In genomic region chr13:44293354-44293753, GRCh38 we compare ENCODE assay signal across 14 cellular contexts.
DNase-seq lines count a peak whose midpoint lies in the region; ATAC-seq and TF ChIP-seq lines count a peak whose summit lies in the region.
"Had no signal": no experiment of that assay in that cellular context is flagged by ENCODE, and none has a peak within 500 bp of the region (broad histone marks: within the 10 kb centered on the region; RNA-seq: fewer than 3 reads in every experiment).

No MANE protein-coding gene starts in this region.

- no peaks in the 10 kb centered on the region for H3K79me1 ChIP-seq in mesenchymal stem cell (replicated peaks; ENCODE audit: low read length, poor library complexity, severe bottlenecking)

- H3K23ac ChIP-seq in mesenchymal stem cell (ENCODE audit: low read length in 2 of 2), result no peak overlapping the region

- H2AFZ ChIP-seq in mesenchymal stem cell (ENCODE audit: low read depth, low read length), result no peak overlapping the region

- H3K27me3 ChIP-seq in heart right ventricle (no peaks in the 10 kb centered on the region), mesenchymal stem cell (ENCODE audit: control insufficient read depth in 1 of 2, insufficient read depth in 1 of 2, low read length in 2 of 2) (peaks cover 9 to 11% of the 10 kb centered on the region in 2 experiments), upper lobe of right lung (no peaks in the 10 kb centered on the region)

- H3K27ac Mint-ChIP-seq in effector memory CD8-positive, alpha-beta T cell, result peak overlapping the region in 1 of 2 donors; percentile 80

- H2BK12ac ChIP-seq in mesenchymal stem cell (ENCODE audit: low read length in 2 of 2), result peak overlapping the region in 1 of 2 experiments; percentile 49

- H3K9me3 ChIP-seq in heart right ventricle (no peaks in the 10 kb centered on the region), mesenchymal stem cell (ENCODE audit: control insufficient read depth, low read length) (peaks cover 11% of the 10 kb centered on the region), upper lobe of right lung (no peaks in the 10 kb centered on the region)

- peaks cover 0 to 38% (median 29%) of the 10 kb centered on the region in 9 donors for H3K4me1 ChIP-seq in heart right ventricle
- no peaks in the 10 kb centered on the region for H3K4me1 ChIP-seq in mesenchymal stem cell (ENCODE audit: control insufficient read depth, insufficient read depth, low read depth, low read length)
- H3K4me1 ChIP-seq in upper lobe of right lung, result peaks cover 12% of the 10 kb centered on the region

- ATAC-seq in heart right ventricle, result no peak
- ATAC-seq in upper lobe of right lung, result peak; percentile 35
- no peak for ATAC-seq in GM19351 (IDR thresholded peaks at IDR 0.05; ENCODE audit: unreplicated experiment)
- ATAC-seq in effector memory CD8-positive, alpha-beta T cell (replicated peaks), result no peak

- no peak overlapping the region for H4K91ac ChIP-seq in mesenchymal stem cell (ENCODE audit: low read length)

- no peak overlapping the region for H2AK5ac ChIP-seq in mesenchymal stem cell (ENCODE audit: low read length, severe bottlenecking)

- peak overlapping the region in 1 of 2 donors; percentile 34 for H3K4me3 Mint-ChIP-seq in effector memory CD8-positive, alpha-beta T cell

- WGBS in heart right ventricle, 2 donors, result 82 to 85% methylated on average over 7 of the region's 7 CpGs
- 92% methylated on average over 7 of the region's 7 CpGs for WGBS in mesenchymal stem cell

- H3K4ac ChIP-seq in mesenchymal stem cell (ENCODE audit: low read depth in 1 of 2, low read length in 2 of 2), result peak overlapping the region in 1 of 2 experiments; percentile 35

- H2BK15ac ChIP-seq in mesenchymal stem cell (ENCODE audit: low read depth, poor library complexity, severe bottlenecking), result no peak overlapping the region

- H3K9me3 Mint-ChIP-seq in effector memory CD8-positive, alpha-beta T cell, result no peaks in the 10 kb centered on the region

- H3K36me3 ChIP-seq in heart right ventricle (no peaks in the 10 kb centered on the region), mesenchymal stem cell (ENCODE audit: control insufficient read depth in 1 of 2, insufficient read depth in 2 of 2, low read depth in 1 of 2, low read length in 2 of 2) (no peaks in the 10 kb centered on the region), upper lobe of right lung (no peaks in the 10 kb centered on the region)

- H3K4me3 ChIP-seq in heart right ventricle, result no peak overlapping the region
- no peak overlapping the region for H3K4me3 ChIP-seq in mesenchymal stem cell (ENCODE audit: insufficient read depth in 1 of 2, low read depth in 1 of 2, low read length in 2 of 2)
- H3K4me3 ChIP-seq in upper lobe of right lung, result no peak overlapping the region
- H3K4me3 ChIP-seq: skin epidermis had no signal

- H2BK5ac ChIP-seq in mesenchymal stem cell (ENCODE audit: low read depth, low read length, poor library complexity, severe bottlenecking), result no peak overlapping the region

- intact Hi-C loops in heart right ventricle (cut with DNase I), result loop anchor here in 1 of 10 donors (10.0 kb wide), 1 partner anchor 239 kb away; no protein-coding TSS in a partner anchor
- intact Hi-C loops in cardiac septum (cut with DNase I), result no loop called here
- intact Hi-C loops in upper lobe of right lung (cut with DNase I), result no loop called here

- H4K8ac ChIP-seq in mesenchymal stem cell (ENCODE audit: low read length), result no peak overlapping the region

- H3K4me2 ChIP-seq in mesenchymal stem cell (ENCODE audit: low read length, poor library complexity, severe bottlenecking), result no peak overlapping the region

- no peak overlapping the region for H3K9ac ChIP-seq in mesenchymal stem cell (ENCODE audit: low read length)

- TF ChIP-seq CTCF in heart right ventricle (IDR thresholded peaks at IDR 0.05) (no peak), upper lobe of right lung (IDR thresholded peaks at IDR 0.05) (no peak)

- H3K18ac ChIP-seq in mesenchymal stem cell (ENCODE audit: low read depth in 1 of 2, low read length in 2 of 2), result peak overlapping the region in 1 of 2 experiments; percentile 25

- DNase-seq in heart right ventricle, result no peak
- no peak for DNase-seq in cardiac septum (ENCODE audit: low spot score)
- no peak for DNase-seq in mesenchymal stem cell
- DNase-seq in upper lobe of right lung, result no peak
- DNase-seq in globus pallidus (ENCODE audit: low spot score), result no peak
- DNase-seq in effector memory CD8-positive, alpha-beta T cell, result no peak
- DNase-seq: activated CD4-positive, alpha-beta T cell treated with anti-CD3 and anti-CD28 coated beads, Interleukin-2, amount 50 U/mL, for 48 hours; erythroblast; NCI-H1930; NCI-H69; RPMI8226 had no signal

- H3K14ac ChIP-seq in mesenchymal stem cell (ENCODE audit: low read length in 2 of 2), result no peak overlapping the region

- H3K36me3 Mint-ChIP-seq in effector memory CD8-positive, alpha-beta T cell (ENCODE audit: insufficient read depth), result no peaks in the 10 kb centered on the region

- H2BK120ac ChIP-seq in mesenchymal stem cell (ENCODE audit: low read depth, low read length), result peak overlapping the region; percentile 35

- H3K4me1 Mint-ChIP-seq in effector memory CD8-positive, alpha-beta T cell (ENCODE audit: low read depth in 2 of 2), result peaks cover 8 to 9% of the 10 kb centered on the region in 2 donors

- H3K27me3 Mint-ChIP-seq in effector memory CD8-positive, alpha-beta T cell, result peaks cover 22 to 38% of the 10 kb centered on the region in 2 donors

- H3K27ac ChIP-seq in heart right ventricle (peak overlapping the region in 6 of 10 donors; percentile 12 to 59 (median 36)), angular gyrus (ENCODE audit: low read depth, low read length) (peak overlapping the region; percentile 75), mesenchymal stem cell (ENCODE audit: low read length, poor library complexity, severe bottlenecking) (no peak overlapping the region), upper lobe of right lung (peak overlapping the region; percentile 36)
